ENCODE assay signal across 15 cellular contexts in the genomic region with DNA sequence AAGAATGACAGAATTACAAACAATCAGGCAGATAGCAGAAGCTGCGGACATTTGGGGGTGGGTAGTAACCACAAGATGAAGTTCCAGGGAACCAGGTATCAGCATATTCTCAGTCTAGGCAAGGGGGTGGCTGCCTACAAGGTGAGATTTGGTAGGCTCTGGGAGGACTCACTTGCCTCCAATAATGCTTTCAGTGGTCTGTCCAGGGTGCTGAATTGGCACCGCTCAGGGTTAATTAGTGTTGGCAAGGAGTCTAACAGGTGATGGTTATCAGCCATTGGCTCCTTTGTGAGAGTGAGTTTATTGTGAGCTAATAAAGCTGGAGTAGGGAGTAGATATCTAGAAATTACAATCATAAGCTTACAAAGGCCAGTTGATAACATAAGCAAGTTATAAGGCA.
"Had no signal": no experiment of that assay in that cellular context is flagged by ENCODE, and none has a peak within 500 bp of the region (broad histone marks: within the 10 kb centered on the region; RNA-seq: fewer than 3 reads in every experiment).

No MANE protein-coding gene starts in this region.

- H3K36me3 ChIP-seq: heart left ventricle, lower lobe of right lung, neutrophil, right atrium auricular region, transverse colon had no signal

- H3K9me3 ChIP-seq: heart left ventricle, lower lobe of right lung, neutrophil, right atrium auricular region, transverse colon had no signal

- H3K27ac ChIP-seq: heart left ventricle, lower lobe of right lung, neutrophil, right atrium auricular region, transverse colon had no signal

- H3K4me3 ChIP-seq: heart left ventricle, lower lobe of right lung, right atrium auricular region, transverse colon had no signal

- DNase-seq: activated CD4-positive, alpha-beta T cell treated with anti-CD3 and anti-CD28 coated beads, Interleukin-2, amount 50 U/mL, for 4 hours; activated effector memory CD4-positive, alpha-beta T cell treated with Interleukin-2 at 50 U/mL for 16 hours; activated T-cell treated with anti-CD3 and anti-CD28 coated beads, Interleukin-2, amount 50 U/mL, for 1 hour; foreskin melanocyte; heart left ventricle; kidney; lower lobe of right lung; midbrain; naive B cell; transverse colon had no signal

- H3K27ac Mint-ChIP-seq: activated naive CD4-positive, alpha-beta T cell treated with anti-CD3 and anti-CD28 coated beads, Interleukin-2, amount 50 U/mL, for 72 hours; naive B cell; stimulated activated memory B cell treated with anti-CD40 and anti-IgM and Interleukin-4, amounts not matched to agents 10 μg/mL and 1 μg/mL and 100 μg/mL, for 72 hours had no signal

- H3K4me1 Mint-ChIP-seq: naive B cell; stimulated activated memory B cell treated with anti-CD40 and anti-IgM and Interleukin-4, amounts not matched to agents 10 μg/mL and 1 μg/mL and 100 μg/mL, for 72 hours had no signal

- ATAC-seq: activated CD4-positive, CD25-positive, alpha-beta regulatory T cell treated with anti-CD3 and anti-CD28 coated beads, Interleukin-2, amount 50 U/mL, for 24 hours; activated naive CD4-positive, alpha-beta T cell treated with anti-CD3 and anti-CD28 coated beads, Interleukin-2, amount 50 U/mL, for 72 hours; heart left ventricle; lower lobe of right lung; stimulated activated memory B cell treated with anti-CD40 and anti-IgM and Interleukin-4, amounts not matched to agents 10 μg/mL and 1 μg/mL and 100 μg/mL, for 72 hours had no signal

- H3K4me1 ChIP-seq: heart left ventricle, right atrium auricular region, transverse colon had no signal

- H3K9me3 Mint-ChIP-seq: activated naive CD4-positive, alpha-beta T cell treated with anti-CD3 and anti-CD28 coated beads, Interleukin-2, amount 50 U/mL, for 72 hours; stimulated activated memory B cell treated with anti-CD40 and anti-IgM and Interleukin-4, amounts not matched to agents 10 μg/mL and 1 μg/mL and 100 μg/mL, for 72 hours had no signal

- H3K4me3 Mint-ChIP-seq: naive B cell; stimulated activated memory B cell treated with anti-CD40 and anti-IgM and Interleukin-4, amounts not matched to agents 10 μg/mL and 1 μg/mL and 100 μg/mL, for 72 hours had no signal

- H3K27me3 ChIP-seq: right atrium auricular region, transverse colon had no signal

- H3K36me3 Mint-ChIP-seq: activated naive CD4-positive, alpha-beta T cell treated with anti-CD3 and anti-CD28 coated beads, Interleukin-2, amount 50 U/mL, for 72 hours; naive B cell; stimulated activated memory B cell treated with anti-CD40 and anti-IgM and Interleukin-4, amounts not matched to agents 10 μg/mL and 1 μg/mL and 100 μg/mL, for 72 hours had no signal
